In genomic region chr16:53680756-53681155, GRCh38 we compare ENCODE assay signal across 26 cellular contexts.
"Had no signal": no experiment of that assay in that cellular context is flagged by ENCODE, and none has a peak within 500 bp of the region (broad histone marks: within the 10 kb centered on the region; RNA-seq: fewer than 3 reads in every experiment).

No MANE protein-coding gene starts in this region.

- H3K27me3 Mint-ChIP-seq: effector memory CD8-positive, alpha-beta T cell; stimulated activated naive B cell treated with anti-CD40 and anti-IgM and Interleukin-4, amounts not matched to agents 10 μg/mL and 1 μg/mL and 100 μg/mL, for 72 hours; stimulated activated naive CD8-positive, alpha-beta T cell treated with anti-CD3 and anti-CD28 coated beads, Interleukin-15, Interleukin-2, amounts not matched to agents 100 ng/mL and 50 ng/mL, for 24 hours had no signal

- H3K9me3 Mint-ChIP-seq: effector memory CD8-positive, alpha-beta T cell; natural killer cell; stimulated activated naive B cell treated with anti-CD40 and anti-IgM and Interleukin-4, amounts not matched to agents 10 μg/mL and 1 μg/mL and 100 μg/mL, for 72 hours; stimulated activated naive CD8-positive, alpha-beta T cell treated with anti-CD3 and anti-CD28 coated beads, Interleukin-15, Interleukin-2, amounts not matched to agents 100 ng/mL and 50 ng/mL, for 24 hours had no signal

- H3K36me3 Mint-ChIP-seq: natural killer cell had no signal

- FAIRE-seq: small intestine had no signal

- H3K27ac Mint-ChIP-seq: effector memory CD8-positive, alpha-beta T cell; natural killer cell; stimulated activated naive B cell treated with anti-CD40 and anti-IgM and Interleukin-4, amounts not matched to agents 10 μg/mL and 1 μg/mL and 100 μg/mL, for 72 hours; stimulated activated naive CD8-positive, alpha-beta T cell treated with anti-CD3 and anti-CD28 coated beads, Interleukin-15, Interleukin-2, amounts not matched to agents 100 ng/mL and 50 ng/mL, for 24 hours had no signal

- H3K36me3 ChIP-seq: lower lobe of right lung, ovary, thoracic aorta, upper lobe of right lung had no signal

- H3K9me3 ChIP-seq: left ventricle myocardium inferior, lower lobe of right lung, ovary, psoas muscle, thoracic aorta, tibial nerve, upper lobe of right lung, vagina had no signal

- H3K4me3 Mint-ChIP-seq: effector memory CD8-positive, alpha-beta T cell; natural killer cell; stimulated activated naive B cell treated with anti-CD40 and anti-IgM and Interleukin-4, amounts not matched to agents 10 μg/mL and 1 μg/mL and 100 μg/mL, for 72 hours; stimulated activated naive CD8-positive, alpha-beta T cell treated with anti-CD3 and anti-CD28 coated beads, Interleukin-15, Interleukin-2, amounts not matched to agents 100 ng/mL and 50 ng/mL, for 24 hours had no signal

- DNase-seq: cortex of kidney; effector memory CD8-positive, alpha-beta T cell; foreskin keratinocyte; glutamatergic neuron; heart right ventricle; hippocampal formation; islet precursor cell; kidney glomerular epithelial cell; left colon; left ventricle myocardium inferior; lower lobe of right lung; natural killer cell; occipital lobe; ovary; posterior cingulate gyrus; psoas muscle; right cardiac atrium; small intestine; stimulated activated CD4-positive, alpha-beta T cell treated with anti-CD3 and anti-CD28 coated beads, Interleukin-15, amount 100 ng/mL, for 24 hours; stimulated activated CD4-positive, alpha-beta T cell treated with anti-CD3 and anti-CD28 coated beads, Interleukin-2, amount 100 ng/mL, for 48 hours; stimulated activated naive B cell treated with anti-CD40 and anti-IgM and Interleukin-4, amounts not matched to agents 10 μg/mL and 1 μg/mL and 100 μg/mL, for 72 hours; upper lobe of right lung had no signal

- H3K4me1 ChIP-seq: foreskin keratinocyte, heart right ventricle, left ventricle myocardium inferior, lower lobe of right lung, psoas muscle, tibial nerve, upper lobe of right lung had no signal

- H3K27me3 ChIP-seq: foreskin keratinocyte, heart right ventricle, ovary, tibial nerve, upper lobe of right lung, vagina had no signal

- H3K27ac ChIP-seq: foreskin keratinocyte, heart right ventricle, left ventricle myocardium inferior, lower lobe of right lung, ovary, psoas muscle, thoracic aorta, tibial nerve, upper lobe of right lung, vagina had no signal

- H3K4me3 ChIP-seq: heart right ventricle, left ventricle myocardium inferior, lower lobe of right lung, ovary, psoas muscle, thoracic aorta, tibial nerve, upper lobe of right lung, vagina had no signal

- ATAC-seq: effector memory CD8-positive, alpha-beta T cell; foreskin keratinocyte; heart right ventricle; left colon; lower lobe of right lung; natural killer cell; psoas muscle; right cardiac atrium; stimulated activated naive B cell treated with anti-CD40 and anti-IgM and Interleukin-4, amounts not matched to agents 10 μg/mL and 1 μg/mL and 100 μg/mL, for 72 hours; upper lobe of right lung had no signal

- H3K4me1 Mint-ChIP-seq: natural killer cell; stimulated activated naive B cell treated with anti-CD40 and anti-IgM and Interleukin-4, amounts not matched to agents 10 μg/mL and 1 μg/mL and 100 μg/mL, for 72 hours had no signal
